16 cellular contexts compared by ENCODE assay signal in the genomic region with DNA sequence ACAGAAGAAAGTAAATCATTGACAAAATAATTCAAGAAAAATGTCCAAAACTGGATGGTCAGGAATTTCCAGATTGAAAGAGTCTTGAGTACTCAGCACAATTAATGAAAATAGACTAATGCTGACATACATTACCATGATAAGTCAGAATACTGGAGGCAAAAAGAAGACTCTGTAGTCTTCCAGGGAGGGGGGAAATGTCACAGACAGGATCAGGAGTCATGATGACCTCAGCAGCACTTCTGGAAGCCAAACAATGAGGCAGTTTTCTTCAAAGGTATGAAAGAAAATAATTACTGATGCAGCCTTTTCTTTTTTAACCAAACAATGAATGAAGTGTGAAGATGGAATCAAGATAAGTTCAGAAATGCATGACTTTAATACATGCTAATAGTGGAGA. TPM values are rescaled to one million over a fixed set of nuclear protein-coding genes. Genes with fewer than 3 reads are reported as not detected.
DNase-seq lines count a peak whose midpoint lies in the region; ATAC-seq and TF ChIP-seq lines count a peak whose summit lies in the region.
"Had no signal": no experiment of that assay in that cellular context is flagged by ENCODE, and none has a peak within 500 bp of the region (broad histone marks: within the 10 kb centered on the region; RNA-seq: fewer than 3 reads in every experiment).

No MANE protein-coding gene starts in this region.

- ATAC-seq in PC-3 (no peak), esophagus mucosa (peak; percentile 48)
- no peak for ATAC-seq in stimulated activated effector memory CD8-positive, alpha-beta T cell treated with anti-CD3 and anti-CD28 coated beads, Interleukin-12 subunit alpha, Interleukin-12 subunit beta, amount 100 ng/mL, for 72 hours

- no peak overlapping the region for H3K27ac ChIP-seq in PC-3 (ENCODE audit: low read length)
- H3K27ac ChIP-seq: SK-N-MC had no signal

- peak; percentile 10 for DNase-seq in ELR (ENCODE audit: low read depth)
- DNase-seq in PC-3 = peak; percentile 44
- DNase-seq in stimulated activated effector memory CD8-positive, alpha-beta T cell treated with anti-CD3 and anti-CD28 coated beads, Interleukin-12 subunit alpha, Interleukin-12 subunit beta, amount 100 ng/mL, for 72 hours (ENCODE audit: low spot score in 2 of 2) = no peak
- no peak for DNase-seq in cerebellar cortex (ENCODE audit: low spot score)
- no peak for DNase-seq in G401 (ENCODE audit: low spot score)
- DNase-seq in NK-92 (lab: John Stamatoyannopoulos, UW; ENCODE audit: unreplicated experiment) = no peak
- DNase-seq: ACHN; CD4-positive, CD25-positive, alpha-beta regulatory T cell; DMS 273 treated with DMSO at 0.1 percent for 48 hours; NCI-H146; NCI-H345; NCI-H69 had no signal

- intact Hi-C loops in PC-3 (cut with micrococcal nuclease) = no loop called here

- peak overlapping the region; percentile 11 for H3K27ac Mint-ChIP-seq in stimulated activated effector memory CD8-positive, alpha-beta T cell treated with anti-CD3 and anti-CD28 coated beads, Interleukin-12 subunit alpha, Interleukin-12 subunit beta, amount 100 ng/mL, for 72 hours

- H3K9me2 ChIP-seq in PC-3 (replicated peaks; ENCODE audit: low read length) = no peaks in the 10 kb centered on the region

- no peak for TF ChIP-seq CTCF in PC-3 (conservative IDR thresholded peaks at IDR 0.05; ENCODE audit: low read depth, low read length)

- H3K9me3 ChIP-seq in PC-3 (ENCODE audit: low read length) = no peaks in the 10 kb centered on the region

- no TSS peak for BruUV-seq in PC-3 (replicated peaks; lab: Mats Ljungman, UMichigan)

- no peaks in the 10 kb centered on the region for H3F3A ChIP-seq in PC-3 (ENCODE audit: low read length, unreplicated experiment)

- H3K4me1 ChIP-seq in PC-3 (ENCODE audit: insufficient read depth, low read length) = 0 out of 2 replicates have a peak, but pooled peaks cover 5% of the 10 kb centered on the region

- H3K4me1 Mint-ChIP-seq in stimulated activated effector memory CD8-positive, alpha-beta T cell treated with anti-CD3 and anti-CD28 coated beads, Interleukin-12 subunit alpha, Interleukin-12 subunit beta, amount 100 ng/mL, for 72 hours = no peaks in the 10 kb centered on the region

- H3K79me2 ChIP-seq in PC-3 (ENCODE audit: low read length) = no peaks in the 10 kb centered on the region

- no peak overlapping the region for H3K9ac ChIP-seq in PC-3 (ENCODE audit: low read length)

- H3K4me2 ChIP-seq in PC-3 (ENCODE audit: low read length) = no peak overlapping the region

- H3K4me3 ChIP-seq in PC-3 (ENCODE audit: low read length) = no peak overlapping the region
- H3K4me3 ChIP-seq: SK-N-MC had no signal

- no peak overlapping the region for H2AFZ ChIP-seq in PC-3 (ENCODE audit: low read length)

- no peak overlapping the region for H3K4me3 Mint-ChIP-seq in stimulated activated effector memory CD8-positive, alpha-beta T cell treated with anti-CD3 and anti-CD28 coated beads, Interleukin-12 subunit alpha, Interleukin-12 subunit beta, amount 100 ng/mL, for 72 hours
- H3K4me3 Mint-ChIP-seq: CD4-positive, CD25-positive, alpha-beta regulatory T cell had no signal

- in situ Hi-C loops in G401 (cut with HindIII; ENCODE audit: low sequenced_read_pairs) = no loop called here

- peaks cover 9% of the 10 kb centered on the region for H3K9me3 Mint-ChIP-seq in stimulated activated effector memory CD8-positive, alpha-beta T cell treated with anti-CD3 and anti-CD28 coated beads, Interleukin-12 subunit alpha, Interleukin-12 subunit beta, amount 100 ng/mL, for 72 hours

- no peaks in the 10 kb centered on the region for H3K27me3 ChIP-seq in PC-3 (ENCODE audit: low read length)

- peaks cover 100% of the 10 kb centered on the region for H3K36me3 Mint-ChIP-seq in stimulated activated effector memory CD8-positive, alpha-beta T cell treated with anti-CD3 and anti-CD28 coated beads, Interleukin-12 subunit alpha, Interleukin-12 subunit beta, amount 100 ng/mL, for 72 hours

- no peaks in the 10 kb centered on the region for H4K20me1 ChIP-seq in PC-3 (ENCODE audit: low read length)

- peaks cover 71% of the 10 kb centered on the region for H3K36me3 ChIP-seq in PC-3 (ENCODE audit: low read depth, low read length)

- POLR2A ChIA-PET in PC-3 (lab: Charles Lee; ENCODE audit: unreplicated experiment) = no interaction called here

- CTCF ChIA-PET in PC-3 (lab: Charles Lee) = no interaction called here

RNA-seq across cellular contexts. Expression of a gene that starts 30.1 kb away (rescaled TPM):
- total RNA-seq in PC-3 (2014; rRNA removed) (0.73 TPM in 1 of 2 replicates, not detected in the other), esophagus mucosa (0.64 TPM)
- total RNA-seq in G401 (2014; rRNA removed; shearing (Covaris generic)) = not detected in 2 replicates

RNA-seq across cellular contexts. Expression of a gene that starts 46.6 kb away (rescaled TPM):
- 0.07 TPM in 1 of 2 replicates, not detected in the other for total RNA-seq in PC-3 (2014; rRNA removed)
- total RNA-seq in esophagus mucosa = 0.24 TPM
- total RNA-seq in G401 (2014; rRNA removed; shearing (Covaris generic)) = not detected in 2 replicates
- total RNA-seq: CD4-positive, CD25-positive, alpha-beta regulatory T cell; Daoy; H4 had no signal

Comparison
In these comparisons a context has a peak if more than half of its experiments do, and no peak if none do; other contexts are left out.
1. DNase-seq: peak in ELR (single experiment) and PC-3 (single experiment); none in stimulated activated effector memory CD8-positive, alpha-beta T cell treated with anti-CD3 and anti-CD28 coated beads, Interleukin-12 subunit alpha, Interleukin-12 subunit beta, amount 100 ng/mL, for 72 hours (0 of 2), cerebellar cortex (single experiment), G401 (single experiment) and NK-92 (single experiment).